In genomic region chr2:189661148-189661956, GRCh38 we compare ENCODE assay signal across 1 cellular context.
TF ChIP-seq lines count a peak whose summit lies in the region.

Gene ASNSD1, plus strand, starts transcription at chr2:189661459. Its CDS starts 4,674 bp downstream, at chr2:189666133.

TF ChIP-seq in K562, 482 proteins besides CTCF, POLR2A, EP300 and RAD21 (continued from another document and continues in another):
- TF ChIP-seq, protein P1, sequence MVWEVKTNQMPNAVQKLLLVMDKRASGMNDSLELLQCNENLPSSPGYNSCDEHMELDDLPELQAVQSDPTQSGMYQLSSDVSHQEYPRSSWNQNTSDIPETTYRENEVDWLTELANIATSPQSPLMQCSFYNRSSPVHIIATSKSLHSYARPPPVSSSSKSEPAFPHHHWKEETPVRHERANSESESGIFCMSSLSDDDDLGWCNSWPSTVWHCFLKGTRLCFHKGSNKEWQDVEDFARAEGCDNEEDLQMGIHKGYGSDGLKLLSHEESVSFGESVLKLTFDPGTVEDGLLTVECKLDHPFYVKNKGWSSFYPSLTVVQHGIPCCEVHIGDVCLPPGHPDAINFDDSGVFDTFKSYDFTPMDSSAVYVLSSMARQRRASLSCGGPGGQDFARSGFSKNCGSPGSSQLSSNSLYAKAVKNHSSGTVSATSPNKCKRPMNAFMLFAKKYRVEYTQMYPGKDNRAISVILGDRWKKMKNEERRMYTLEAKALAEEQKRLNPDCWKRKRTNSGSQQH (CRISPR knock-in tag; IDR thresholded peaks at IDR 0.05), result no peak
- TF ChIP-seq SMAD1 (IDR thresholded peaks at IDR 0.05; ENCODE audit: low read depth, low read length, partially characterized antibody), result no peak
- TF ChIP-seq SMARCE1 (IDR thresholded peaks at IDR 0.05), result 0 out of 2 replicates have a peak, but pooled peaks have one; percentile 12
- peak; percentile 22 for TF ChIP-seq CTCFL (IDR thresholded peaks at IDR 0.05; ENCODE audit: borderline replicate concordance, insufficient read depth, low read depth, low read length, poor library complexity, severe bottlenecking)
- peak in 1 of 3 experiments; percentile 62 for TF ChIP-seq YY1 (IDR thresholded peaks at IDR 0.05; ENCODE audit: borderline replicate concordance in 1 of 3, control insufficient read depth in 1 of 3, extremely low read depth in 1 of 3, insufficient read depth in 3 of 3, insufficient read length in 1 of 3, insufficient replicate concordance in 2 of 3, low read depth in 1 of 3, low read length in 2 of 3)
- TF ChIP-seq CEBPG (CRISPR knock-in tag; IDR thresholded peaks at IDR 0.05), result peak; percentile 78; the same call in 1 of the 2 replicates
- TF ChIP-seq CEBPG (tag; conservative IDR thresholded peaks at IDR 0.05 in 1 of 2, IDR thresholded peaks at IDR 0.05 in 1 of 2), result peak; percentile 80 to 85
- TF ChIP-seq, protein P2, sequence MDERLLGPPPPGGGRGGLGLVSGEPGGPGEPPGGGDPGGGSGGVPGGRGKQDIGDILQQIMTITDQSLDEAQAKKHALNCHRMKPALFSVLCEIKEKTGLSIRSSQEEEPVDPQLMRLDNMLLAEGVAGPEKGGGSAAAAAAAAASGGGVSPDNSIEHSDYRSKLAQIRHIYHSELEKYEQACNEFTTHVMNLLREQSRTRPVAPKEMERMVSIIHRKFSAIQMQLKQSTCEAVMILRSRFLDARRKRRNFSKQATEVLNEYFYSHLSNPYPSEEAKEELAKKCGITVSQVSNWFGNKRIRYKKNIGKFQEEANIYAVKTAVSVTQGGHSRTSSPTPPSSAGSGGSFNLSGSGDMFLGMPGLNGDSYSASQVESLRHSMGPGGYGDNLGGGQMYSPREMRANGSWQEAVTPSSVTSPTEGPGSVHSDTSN (CRISPR knock-in tag; IDR thresholded peaks at IDR 0.05; ENCODE audit: low read depth), result no peak
- TF ChIP-seq, protein P2 (tag; conservative IDR thresholded peaks at IDR 0.05; ENCODE audit: low read depth), result no peak
- peak; percentile 85 for TF ChIP-seq KDM5B (IDR thresholded peaks at IDR 0.05; ENCODE audit: insufficient replicate concordance, low read depth, low read length)
- TF ChIP-seq, protein P3, sequence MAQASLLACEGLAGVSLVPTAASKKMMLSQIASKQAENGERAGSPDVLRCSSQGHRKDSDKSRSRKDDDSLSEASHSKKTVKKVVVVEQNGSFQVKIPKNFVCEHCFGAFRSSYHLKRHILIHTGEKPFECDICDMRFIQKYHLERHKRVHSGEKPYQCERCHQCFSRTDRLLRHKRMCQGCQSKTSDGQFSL (CRISPR knock-in tag; IDR thresholded peaks at IDR 0.05), result no peak
- TF ChIP-seq, protein P3 (tag; IDR thresholded peaks at IDR 0.05), result no peak
- no peak for TF ChIP-seq NBN (IDR thresholded peaks at IDR 0.05; ENCODE audit: low read depth)
- TF ChIP-seq ETS2 (tag; IDR thresholded peaks at IDR 0.05; ENCODE audit: borderline replicate concordance, poor library complexity, severe bottlenecking), result no peak
- peak; percentile 60; the same call in 1 of the 2 replicates for TF ChIP-seq PML (IDR thresholded peaks at IDR 0.05; ENCODE audit: low read length)
- no peak for TF ChIP-seq ZNF764 (CRISPR knock-in tag; IDR thresholded peaks at IDR 0.05; ENCODE audit: low read depth)
- peak in 1 of 2 experiments; percentile 31; a peak in 1 of 4 replicates for TF ChIP-seq MAZ (CRISPR knock-in tag; conservative IDR thresholded peaks at IDR 0.05 in 1 of 2, IDR thresholded peaks at IDR 0.05 in 1 of 2)
- TF ChIP-seq, protein P4, sequence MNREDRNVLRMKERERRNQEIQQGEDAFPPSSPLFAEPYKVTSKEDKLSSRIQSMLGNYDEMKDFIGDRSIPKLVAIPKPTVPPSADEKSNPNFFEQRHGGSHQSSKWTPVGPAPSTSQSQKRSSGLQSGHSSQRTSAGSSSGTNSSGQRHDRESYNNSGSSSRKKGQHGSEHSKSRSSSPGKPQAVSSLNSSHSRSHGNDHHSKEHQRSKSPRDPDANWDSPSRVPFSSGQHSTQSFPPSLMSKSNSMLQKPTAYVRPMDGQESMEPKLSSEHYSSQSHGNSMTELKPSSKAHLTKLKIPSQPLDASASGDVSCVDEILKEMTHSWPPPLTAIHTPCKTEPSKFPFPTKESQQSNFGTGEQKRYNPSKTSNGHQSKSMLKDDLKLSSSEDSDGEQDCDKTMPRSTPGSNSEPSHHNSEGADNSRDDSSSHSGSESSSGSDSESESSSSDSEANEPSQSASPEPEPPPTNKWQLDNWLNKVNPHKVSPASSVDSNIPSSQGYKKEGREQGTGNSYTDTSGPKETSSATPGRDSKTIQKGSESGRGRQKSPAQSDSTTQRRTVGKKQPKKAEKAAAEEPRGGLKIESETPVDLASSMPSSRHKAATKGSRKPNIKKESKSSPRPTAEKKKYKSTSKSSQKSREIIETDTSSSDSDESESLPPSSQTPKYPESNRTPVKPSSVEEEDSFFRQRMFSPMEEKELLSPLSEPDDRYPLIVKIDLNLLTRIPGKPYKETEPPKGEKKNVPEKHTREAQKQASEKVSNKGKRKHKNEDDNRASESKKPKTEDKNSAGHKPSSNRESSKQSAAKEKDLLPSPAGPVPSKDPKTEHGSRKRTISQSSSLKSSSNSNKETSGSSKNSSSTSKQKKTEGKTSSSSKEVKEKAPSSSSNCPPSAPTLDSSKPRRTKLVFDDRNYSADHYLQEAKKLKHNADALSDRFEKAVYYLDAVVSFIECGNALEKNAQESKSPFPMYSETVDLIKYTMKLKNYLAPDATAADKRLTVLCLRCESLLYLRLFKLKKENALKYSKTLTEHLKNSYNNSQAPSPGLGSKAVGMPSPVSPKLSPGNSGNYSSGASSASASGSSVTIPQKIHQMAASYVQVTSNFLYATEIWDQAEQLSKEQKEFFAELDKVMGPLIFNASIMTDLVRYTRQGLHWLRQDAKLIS (CRISPR knock-in tag; IDR thresholded peaks at IDR 0.05), result 0 out of 2 replicates have a peak, but pooled peaks have one; percentile 61
- peak; percentile 83; the same call in 1 of the 2 replicates for TF ChIP-seq KAT7 (CRISPR knock-in tag; IDR thresholded peaks at IDR 0.05; ENCODE audit: borderline replicate concordance)
- no peak for TF ChIP-seq ZNF408 (CRISPR knock-in tag; IDR thresholded peaks at IDR 0.05; ENCODE audit: low read depth)
- TF ChIP-seq ILF3 (IDR thresholded peaks at IDR 0.05; ENCODE audit: borderline replicate concordance), result no peak
- no peak for TF ChIP-seq NFRKB (IDR thresholded peaks at IDR 0.05; ENCODE audit: low read depth)
- TF ChIP-seq, protein P5, sequence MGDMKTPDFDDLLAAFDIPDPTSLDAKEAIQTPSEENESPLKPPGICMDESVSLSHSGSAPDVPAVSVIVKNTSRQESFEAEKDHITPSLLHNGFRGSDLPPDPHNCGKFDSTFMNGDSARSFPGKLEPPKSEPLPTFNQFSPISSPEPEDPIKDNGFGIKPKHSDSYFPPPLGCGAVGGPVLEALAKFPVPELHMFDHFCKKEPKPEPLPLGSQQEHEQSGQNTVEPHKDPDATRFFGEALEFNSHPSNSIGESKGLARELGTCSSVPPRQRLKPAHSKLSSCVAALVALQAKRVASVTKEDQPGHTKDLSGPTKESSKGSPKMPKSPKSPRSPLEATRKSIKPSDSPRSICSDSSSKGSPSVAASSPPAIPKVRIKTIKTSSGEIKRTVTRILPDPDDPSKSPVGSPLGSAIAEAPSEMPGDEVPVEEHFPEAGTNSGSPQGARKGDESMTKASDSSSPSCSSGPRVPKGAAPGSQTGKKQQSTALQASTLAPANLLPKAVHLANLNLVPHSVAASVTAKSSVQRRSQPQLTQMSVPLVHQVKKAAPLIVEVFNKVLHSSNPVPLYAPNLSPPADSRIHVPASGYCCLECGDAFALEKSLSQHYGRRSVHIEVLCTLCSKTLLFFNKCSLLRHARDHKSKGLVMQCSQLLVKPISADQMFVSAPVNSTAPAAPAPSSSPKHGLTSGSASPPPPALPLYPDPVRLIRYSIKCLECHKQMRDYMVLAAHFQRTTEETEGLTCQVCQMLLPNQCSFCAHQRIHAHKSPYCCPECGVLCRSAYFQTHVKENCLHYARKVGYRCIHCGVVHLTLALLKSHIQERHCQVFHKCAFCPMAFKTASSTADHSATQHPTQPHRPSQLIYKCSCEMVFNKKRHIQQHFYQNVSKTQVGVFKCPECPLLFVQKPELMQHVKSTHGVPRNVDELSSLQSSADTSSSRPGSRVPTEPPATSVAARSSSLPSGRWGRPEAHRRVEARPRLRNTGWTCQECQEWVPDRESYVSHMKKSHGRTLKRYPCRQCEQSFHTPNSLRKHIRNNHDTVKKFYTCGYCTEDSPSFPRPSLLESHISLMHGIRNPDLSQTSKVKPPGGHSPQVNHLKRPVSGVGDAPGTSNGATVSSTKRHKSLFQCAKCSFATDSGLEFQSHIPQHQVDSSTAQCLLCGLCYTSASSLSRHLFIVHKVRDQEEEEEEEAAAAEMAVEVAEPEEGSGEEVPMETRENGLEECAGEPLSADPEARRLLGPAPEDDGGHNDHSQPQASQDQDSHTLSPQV (IDR thresholded peaks at IDR 0.05), result no peak
- no peak for TF ChIP-seq ZNF174 (CRISPR knock-in tag; IDR thresholded peaks at IDR 0.05)
- peak; percentile 57 for TF ChIP-seq EP400 (IDR thresholded peaks at IDR 0.05)
- TF ChIP-seq SAP30 (IDR thresholded peaks at IDR 0.05; ENCODE audit: borderline replicate concordance, insufficient read depth, low read depth, low read length, poor library complexity, severe bottlenecking), result no peak
- peak; percentile 94; the same call in 1 of the 2 replicates for TF ChIP-seq PHF8 (IDR thresholded peaks at IDR 0.05; ENCODE audit: borderline replicate concordance, low read length)
- TF ChIP-seq CREB1 (IDR thresholded peaks at IDR 0.05), result no peak
- TF ChIP-seq CREB1 (CRISPR knock-in tag; IDR thresholded peaks at IDR 0.05), result peak; percentile 56
- no peak for TF ChIP-seq MED1 (CRISPR knock-in tag; IDR thresholded peaks at IDR 0.05; ENCODE audit: borderline replicate concordance)
- TF ChIP-seq FOXK2 (conservative IDR thresholded peaks at IDR 0.05 in 1 of 2, IDR thresholded peaks at IDR 0.05 in 1 of 2; ENCODE audit: low read depth in 2 of 2), result peak; percentile 79 to 89
- no peak; a peak in 1 of 4 replicates for TF ChIP-seq HDAC1 (IDR thresholded peaks at IDR 0.05)
- TF ChIP-seq MCM7 (IDR thresholded peaks at IDR 0.05), result no peak
- TF ChIP-seq RCOR1 (IDR thresholded peaks at IDR 0.05; ENCODE audit: borderline replicate concordance in 1 of 2, low read depth in 2 of 2, low read length in 2 of 2), result peak in 1 of 2 experiments; percentile 12; a peak in 1 of 4 replicates
- TF ChIP-seq ZBTB1 (CRISPR knock-in tag; IDR thresholded peaks at IDR 0.05; ENCODE audit: borderline replicate concordance, low read depth), result 0 out of 2 replicates have a peak, but pooled peaks have one; percentile 61
- no peak for TF ChIP-seq ZNF609 (CRISPR knock-in tag; IDR thresholded peaks at IDR 0.05; ENCODE audit: borderline replicate concordance)
- TF ChIP-seq FOXP1 (CRISPR knock-in tag; IDR thresholded peaks at IDR 0.05), result peak; percentile 37; the same call in 1 of the 2 replicates
- TF ChIP-seq ZNF668 (CRISPR knock-in tag; IDR thresholded peaks at IDR 0.05), result no peak
- no peak for TF ChIP-seq ZNF436 (CRISPR knock-in tag; IDR thresholded peaks at IDR 0.05)
